1 cellular context compared by ENCODE assay signal in genomic region chr20:50308166-50308512, GRCh38.
A peak's percentile ranks its signal among the peaks of the same experiment; 100 is the strongest.
TF ChIP-seq lines count a peak whose summit lies in the region.

No MANE protein-coding gene starts in this region.

TF ChIP-seq in HepG2, 621 proteins besides CTCF, POLR2A, EP300 and RAD21 (continued from another document and continues in another):
- TF ChIP-seq ZNF781 (CRISPR knock-in tag; IDR thresholded peaks at IDR 0.05; ENCODE audit: borderline replicate concordance, not compliant biosample characterization) (no peak), NKX3-1 (CRISPR knock-in tag; IDR thresholded peaks at IDR 0.05) (no peak), SETDB1 (CRISPR knock-in tag; IDR thresholded peaks at IDR 0.05; ENCODE audit: borderline replicate concordance) (no peak), FOXK1 (CRISPR knock-in tag; IDR thresholded peaks at IDR 0.05; ENCODE audit: borderline replicate concordance, low read depth) (0 out of 2 replicates have a peak, but pooled peaks have one; percentile 56), ZNF776 (CRISPR knock-in tag; IDR thresholded peaks at IDR 0.05) (no peak), ATF6 (CRISPR knock-in tag; conservative IDR thresholded peaks at IDR 0.05) (no peak; the same call in 1 of the 2 replicates), ZNF136 (CRISPR knock-in tag; IDR thresholded peaks at IDR 0.05; ENCODE audit: low read depth) (no peak), HMG20A (CRISPR knock-in tag; IDR thresholded peaks at IDR 0.05; ENCODE audit: borderline replicate concordance) (0 out of 2 replicates have a peak, but pooled peaks have one; percentile 24), REST (IDR thresholded peaks at IDR 0.05; ENCODE audit: borderline replicate concordance in 1 of 2, low read depth in 1 of 2, low read length in 2 of 2) (no peak), DR1 (CRISPR knock-in tag; IDR thresholded peaks at IDR 0.05) (no peak), ZNF18 (CRISPR knock-in tag; IDR thresholded peaks at IDR 0.05; ENCODE audit: insufficient replicate concordance) (peak; percentile 54), SIN3A (IDR thresholded peaks at IDR 0.05; ENCODE audit: borderline replicate concordance, low read depth, low read length) (no peak), SUZ12 (IDR thresholded peaks at IDR 0.05; ENCODE audit: low read depth, low read length) (no peak), ZNF382 (CRISPR knock-in tag; IDR thresholded peaks at IDR 0.05; ENCODE audit: borderline replicate concordance) (no peak), AKNA (CRISPR knock-in tag; IDR thresholded peaks at IDR 0.05; ENCODE audit: borderline replicate concordance) (no peak), ZFP91 (CRISPR knock-in tag; IDR thresholded peaks at IDR 0.05; ENCODE audit: borderline replicate concordance) (no peak), ZBTB8A (CRISPR knock-in tag; IDR thresholded peaks at IDR 0.05; ENCODE audit: borderline replicate concordance, low read depth) (no peak), HES4 (CRISPR knock-in tag; IDR thresholded peaks at IDR 0.05; ENCODE audit: borderline replicate concordance) (no peak), DZIP1 (CRISPR knock-in tag; IDR thresholded peaks at IDR 0.05) (no peak), ZNF543 (CRISPR knock-in tag; IDR thresholded peaks at IDR 0.05) (no peak), ZNF800 (CRISPR knock-in tag; IDR thresholded peaks at IDR 0.05) (no peak), NR1H2 (CRISPR knock-in tag; IDR thresholded peaks at IDR 0.05; ENCODE audit: borderline replicate concordance, low read depth) (no peak), NR2C2 (CRISPR knock-in tag; IDR thresholded peaks at IDR 0.05; ENCODE audit: borderline replicate concordance) (no peak), DBP (CRISPR knock-in tag; IDR thresholded peaks at IDR 0.05; ENCODE audit: not compliant biosample characterization) (peak; percentile 7), ZBTB4 (CRISPR knock-in tag; IDR thresholded peaks at IDR 0.05; ENCODE audit: borderline replicate concordance) (no peak)
